Comparison of ENCODE assay signal across 27 cellular contexts in genomic region chr14:55436530-55436929, GRCh38. TPM values are rescaled to one million over a fixed set of nuclear protein-coding genes. Genes with fewer than 3 reads are reported as not detected.
"Had no signal": no experiment of that assay in that cellular context is flagged by ENCODE, and none has a peak within 500 bp of the region (broad histone marks: within the 10 kb centered on the region; RNA-seq: fewer than 3 reads in every experiment).

No MANE protein-coding gene starts in this region.

- H3K27ac ChIP-seq: KMS-11, VCaP had no signal

- ATAC-seq: activated T-cell treated with anti-CD3 and anti-CD28 coated beads, Interleukin-2, amount 50 U/mL, for 4 hours had no signal

- DNase-seq: activated CD4-positive, alpha-beta memory T cell treated with anti-CD3 and anti-CD28 coated beads for 36 hours; activated CD4-positive, alpha-beta T cell treated with anti-CD3 and anti-CD28 coated beads, Interleukin-2, amount 10 ng/mL, durations not matched to agents 7 days and 5 days; activated CD4-positive, CD25-positive, alpha-beta regulatory T cell; activated CD8-positive, alpha-beta memory T cell treated with anti-CD3 and anti-CD28 coated beads for 24 hours; activated gamma-delta T cell; activated naive CD4-positive, alpha-beta T cell treated with anti-CD3 and anti-CD28 coated beads, Interleukin-2, amount 10 ng/mL, durations not matched to agents 7 days and 5 days; activated naive CD8-positive, alpha-beta T cell treated with anti-CD3 and anti-CD28 coated beads, Interleukin-2, amount 10 ng/mL, durations not matched to agents 7 days and 5 days; activated T-cell treated with anti-CD3 and anti-CD28 coated beads, Interleukin-2, amount 50 U/mL, for 4 hours; amniotic stem cell; MV-4-11; NCI-H1092 treated with DMSO at 0.1 percent for 48 hours; NCI-H1417 treated with DMSO at 0.1 percent for 48 hours; NCI-H1694; NCI-H2029 treated with DMSO at 0.1 percent for 48 hours; NCI-H345; NCI-H510A; NCI-H526 treated with DMSO at 0.1 percent for 48 hours; NCI-H82; SK-N-SH; T-helper 1 cell had no signal

- H3K9ac ChIP-seq: KMS-11, SK-N-SH had no signal

- FAIRE-seq: astrocyte had no signal

- H3K9me3 ChIP-seq: SK-N-SH had no signal

- H3K4me2 ChIP-seq: KMS-11, SK-N-SH had no signal

RNA-seq across cellular contexts. Expression of gene TBPL2, which starts 3.9 kb away (rescaled TPM):
- total RNA-seq: activated CD4-positive, alpha-beta memory T cell treated with anti-CD3 and anti-CD28 coated beads for 36 hours; activated CD4-positive, alpha-beta T cell treated with anti-CD3 and anti-CD28 coated beads, Interleukin-2, amount 10 ng/mL, durations not matched to agents 7 days and 5 days; activated naive CD8-positive, alpha-beta T cell treated with anti-CD3 and anti-CD28 coated beads, Interleukin-2, amount 10 ng/mL, durations not matched to agents 7 days and 5 days; activated T-cell treated with anti-CD3 and anti-CD28 coated beads, Interleukin-2, amount 50 U/mL, for 4 hours; astrocyte; MCF 10A; OCI-LY7; RPMI7951; T-helper 2 cell treated with Interferon-gamma antibody and Interleukin-4, amounts not matched to agents 100 ng/mL and 5 ng/mL, for 36 hours had no signal
- polyA plus RNA-seq: SK-N-SH had no signal
